In the genomic region with DNA sequence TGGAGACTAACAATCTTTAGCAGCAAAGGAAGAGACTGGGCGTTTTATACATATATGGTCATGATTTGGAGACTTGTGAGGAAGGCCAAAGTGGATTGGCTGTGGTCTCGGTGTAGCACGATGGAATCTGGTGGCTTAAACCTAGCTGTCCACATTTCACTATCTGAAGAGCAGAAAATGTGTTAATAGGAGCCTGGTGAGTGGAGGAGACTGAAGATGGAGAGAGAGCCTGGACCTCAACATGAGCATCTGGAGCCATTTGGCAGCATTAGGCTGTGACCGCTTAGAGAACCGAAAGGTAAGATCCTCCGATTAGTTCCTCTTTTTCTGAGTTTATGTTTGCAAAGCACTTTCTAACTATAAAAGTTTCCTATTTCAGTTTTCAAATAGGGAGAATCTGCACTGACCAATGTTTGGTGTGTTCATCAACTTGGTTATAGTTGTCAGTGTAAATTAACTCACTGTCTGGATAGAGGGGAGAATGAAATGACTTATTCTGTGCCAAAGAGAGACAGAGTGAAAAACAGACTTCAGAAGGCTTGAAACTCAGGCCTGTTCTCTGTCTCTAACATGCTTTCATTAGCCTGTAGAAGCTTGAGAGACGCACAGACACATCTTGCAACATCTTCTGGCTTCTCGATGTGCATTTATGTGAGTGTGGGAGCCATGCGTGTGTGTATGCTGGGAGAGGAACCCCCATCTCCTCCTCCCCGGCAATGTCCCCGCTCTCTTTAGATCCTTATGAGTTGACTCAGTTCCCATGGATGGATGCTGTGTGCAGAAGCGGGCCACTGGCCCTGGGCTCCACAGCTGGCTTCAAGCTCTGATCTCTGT, we compare ENCODE assay signal across 9 cellular contexts.
DNase-seq lines count a peak whose midpoint lies in the region; ATAC-seq and TF ChIP-seq lines count a peak whose summit lies in the region.
"Had no signal": no experiment of that assay in that cellular context is flagged by ENCODE, and none has a peak within 500 bp of the region (broad histone marks: within the 10 kb centered on the region; RNA-seq: fewer than 3 reads in every experiment).

No MANE protein-coding gene starts in this region.

- H4K20me1 ChIP-seq in GM23248 (ENCODE audit: insufficient read depth) (no peaks in the 10 kb centered on the region), Loucy (ENCODE audit: insufficient read depth, low read length, poor library complexity, severe bottlenecking) (no peaks in the 10 kb centered on the region)

- CTCF ChIA-PET in T-cell (lab: Charles Lee) = no interaction called here
- CTCF ChIA-PET in activated naive CD4-positive, alpha-beta T cell treated with anti-CD3 and anti-CD28 coated beads for 36 hours (lab: Charles Lee) = no interaction called here

- peaks cover 33% of the 10 kb centered on the region for H3K4me1 ChIP-seq in GM23248 (ENCODE audit: insufficient read depth)
- peaks cover 7% of the 10 kb centered on the region for H3K4me1 ChIP-seq in Loucy (ENCODE audit: insufficient read depth, low read length, poor library complexity, severe bottlenecking)
- H3K4me1 ChIP-seq in muscle layer of colon (ENCODE audit: insufficient read depth, low read length) = peaks cover 46% of the 10 kb centered on the region

- intact Hi-C loops in activated naive CD4-positive, alpha-beta T cell treated with anti-CD3 and anti-CD28 coated beads for 36 hours (cut with micrococcal nuclease) = no loop called here

- DNase-seq in GM23248 = peak; percentile 40
- DNase-seq in ecto neural progenitor cell (ENCODE audit: low spot score) = no peak
- DNase-seq in T-cell = no peak
- no peak for DNase-seq in iPS-NIHi11 (ENCODE audit: low spot score)
- no peak for DNase-seq in activated naive CD4-positive, alpha-beta T cell treated with anti-CD3 and anti-CD28 coated beads for 36 hours
- DNase-seq: activated effector memory CD4-positive, alpha-beta T cell treated with anti-CD3 and anti-CD28 coated beads, Interleukin-2, amount 50 U/mL, for 16 hours had no signal

- in situ Hi-C loops in GM23248 (cut with MboI) = no loop called here

- H2AFZ ChIP-seq in GM23248 = peak overlapping the region; percentile 61
- peak overlapping the region; percentile 47; the same call in 1 of the 2 replicates for H2AFZ ChIP-seq in Loucy (ENCODE audit: low read length)

- H3K36me3 ChIP-seq in GM23248 (ENCODE audit: low read depth) (no peaks in the 10 kb centered on the region), Loucy (ENCODE audit: insufficient read depth, low read length) (no peaks in the 10 kb centered on the region), muscle layer of colon (ENCODE audit: insufficient read depth, low read length) (no peaks in the 10 kb centered on the region)

- POLR2A ChIA-PET in T-cell (lab: Charles Lee) = no interaction called here

- H3K9me3 Mint-ChIP-seq in T-cell = no peaks in the 10 kb centered on the region
- no peaks in the 10 kb centered on the region for H3K9me3 Mint-ChIP-seq in activated naive CD4-positive, alpha-beta T cell treated with anti-CD3 and anti-CD28 coated beads for 36 hours

- H3K27me3 Mint-ChIP-seq in T-cell = no peaks in the 10 kb centered on the region
- H3K27me3 Mint-ChIP-seq in activated naive CD4-positive, alpha-beta T cell treated with anti-CD3 and anti-CD28 coated beads for 36 hours (ENCODE audit: low read depth) = no peaks in the 10 kb centered on the region

- H3K4me3 ChIP-seq in GM23248 (peak overlapping the region; percentile 44), Loucy (ENCODE audit: low read length, poor library complexity, severe bottlenecking) (no peak overlapping the region), muscle layer of colon (ENCODE audit: low read depth in 1 of 2, low read length in 2 of 2) (peak overlapping the region in 1 of 2 donors; percentile 63)

- ATAC-seq in GM18499 (IDR thresholded peaks at IDR 0.05; ENCODE audit: insufficient read depth, unreplicated experiment) = peak; percentile 98
- no peak for ATAC-seq in T-cell (replicated peaks in 1 of 4)

- H3K27ac Mint-ChIP-seq in T-cell = no peak overlapping the region
- no peak overlapping the region for H3K27ac Mint-ChIP-seq in activated naive CD4-positive, alpha-beta T cell treated with anti-CD3 and anti-CD28 coated beads for 36 hours

- H3K9me3 ChIP-seq in GM23248 (ENCODE audit: low read depth) (no peaks in the 10 kb centered on the region), Loucy (ENCODE audit: insufficient read depth, low read depth, low read length) (no peaks in the 10 kb centered on the region), muscle layer of colon (ENCODE audit: low read length) (no peaks in the 10 kb centered on the region)

- no peaks in the 10 kb centered on the region for H3K36me3 Mint-ChIP-seq in T-cell
- H3K36me3 Mint-ChIP-seq in activated naive CD4-positive, alpha-beta T cell treated with anti-CD3 and anti-CD28 coated beads for 36 hours (ENCODE audit: low read depth) = no peaks in the 10 kb centered on the region

- H3K27ac ChIP-seq in GM23248 (peak overlapping the region; percentile 11), muscle layer of colon (ENCODE audit: low read depth, low read length) (peak overlapping the region; percentile 53)

- 24 to 26% methylated on average over 11 to 12 of the region's 12 CpGs for WGBS in GM23248 (ENCODE audit: low coverage in 1 of 2, low lambda C conversion rate in 2 of 2, missing lambda C conversion rate in 2 of 2), 2 experiments

- peaks cover 0 to 4% (median 0%) of the 10 kb centered on the region in 3 donors for H3K4me1 Mint-ChIP-seq in T-cell
- H3K4me1 Mint-ChIP-seq in activated naive CD4-positive, alpha-beta T cell treated with anti-CD3 and anti-CD28 coated beads for 36 hours (ENCODE audit: low read depth) = no peaks in the 10 kb centered on the region

- H3K79me2 ChIP-seq in GM23248 (ENCODE audit: insufficient read depth) (no peaks in the 10 kb centered on the region), Loucy (ENCODE audit: insufficient read depth, low read length) (no peaks in the 10 kb centered on the region)

- H3K27me3 ChIP-seq in GM23248 (replicated peaks; ENCODE audit: insufficient read depth) = no peaks in the 10 kb centered on the region
- H3K27me3 ChIP-seq in Loucy (ENCODE audit: insufficient read depth, low read length, poor library complexity, severe bottlenecking) = no peaks in the 10 kb centered on the region
- H3K27me3 ChIP-seq in muscle layer of colon (ENCODE audit: control insufficient read depth in 1 of 2, insufficient read depth in 2 of 2, low read length in 2 of 2) = no peaks in the 10 kb centered on the region

- H3F3A ChIP-seq in GM23248 (ENCODE audit: insufficient read depth) (peaks cover 7% of the 10 kb centered on the region), Loucy (ENCODE audit: low read depth) (no peaks in the 10 kb centered on the region)

- no peak overlapping the region for H3K4me3 Mint-ChIP-seq in T-cell
- no peak overlapping the region for H3K4me3 Mint-ChIP-seq in activated naive CD4-positive, alpha-beta T cell treated with anti-CD3 and anti-CD28 coated beads for 36 hours

- no peak for TF ChIP-seq CTCF in Loucy (conservative IDR thresholded peaks at IDR 0.05; ENCODE audit: low read length)

- H3K9me2 ChIP-seq in GM23248 (ENCODE audit: insufficient read depth) (no peaks in the 10 kb centered on the region), Loucy (replicated peaks; ENCODE audit: low read depth, low read length) (no peaks in the 10 kb centered on the region)

- H3K4me2 ChIP-seq in GM23248 (ENCODE audit: unreplicated experiment) (peak overlapping the region; percentile 51), Loucy (ENCODE audit: low read depth, low read length, poor library complexity, severe bottlenecking) (no peak overlapping the region)

- H3K9ac ChIP-seq in GM23248 = no peak overlapping the region
- no peak overlapping the region for H3K9ac ChIP-seq in Loucy (ENCODE audit: low read depth, low read length, poor library complexity, severe bottlenecking)
- H3K9ac ChIP-seq in muscle layer of colon (ENCODE audit: low read length) = peak overlapping the region; percentile 74
